Comparison of ENCODE assay signal across 1 cellular context in the genomic region with DNA sequence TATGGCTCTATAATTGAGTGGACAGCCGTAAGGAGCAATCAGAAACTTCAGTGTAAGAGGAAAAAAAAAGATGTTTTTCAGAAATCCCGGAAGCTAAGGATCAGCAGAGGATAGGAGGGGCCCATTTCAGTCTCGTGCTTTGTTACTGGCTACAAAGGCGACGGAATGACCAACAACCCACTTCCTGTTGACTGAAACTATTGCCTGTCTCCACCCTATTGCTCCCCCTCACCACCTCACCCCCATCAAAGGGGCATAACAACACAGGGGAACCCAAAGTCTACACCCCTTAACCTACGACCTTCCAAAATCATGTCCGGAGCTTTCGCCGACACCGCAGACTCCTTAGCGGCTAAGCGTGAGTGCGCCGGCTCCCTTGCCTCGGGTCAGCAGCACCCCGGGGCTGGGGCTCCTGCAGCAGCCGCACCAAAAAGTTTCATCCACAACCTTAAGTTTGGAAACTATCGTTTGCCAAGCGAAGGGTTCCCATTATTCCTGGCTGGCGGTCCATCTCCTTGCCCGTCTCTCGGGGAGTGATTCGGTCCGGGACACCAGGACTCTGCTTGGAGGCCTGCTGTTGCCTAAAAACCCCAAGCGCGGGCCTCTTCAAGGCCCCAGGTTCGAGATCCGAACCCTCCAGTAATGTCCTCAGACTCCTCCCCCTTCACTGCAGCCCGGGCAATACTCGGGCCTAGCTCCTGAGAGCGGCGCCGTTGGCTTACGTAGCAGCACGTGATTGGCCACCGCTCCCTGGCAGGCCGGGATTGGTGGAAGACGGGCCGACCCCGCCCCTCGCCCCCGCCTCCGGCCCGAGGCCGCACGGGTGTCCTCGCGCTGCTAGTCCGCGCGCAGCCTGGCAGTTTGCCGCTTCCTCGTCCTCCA.
TF ChIP-seq lines count a peak whose summit lies in the region.

A gene (plus strand): TSS at position 840 of the 882 bp plus-strand sequence. CDS start 53 bp downstream, outside the sequence.

TF ChIP-seq in HEK293, 187 proteins besides CTCF, POLR2A, EP300 and RAD21 (continued from another document):
- TF ChIP-seq, protein P1, sequence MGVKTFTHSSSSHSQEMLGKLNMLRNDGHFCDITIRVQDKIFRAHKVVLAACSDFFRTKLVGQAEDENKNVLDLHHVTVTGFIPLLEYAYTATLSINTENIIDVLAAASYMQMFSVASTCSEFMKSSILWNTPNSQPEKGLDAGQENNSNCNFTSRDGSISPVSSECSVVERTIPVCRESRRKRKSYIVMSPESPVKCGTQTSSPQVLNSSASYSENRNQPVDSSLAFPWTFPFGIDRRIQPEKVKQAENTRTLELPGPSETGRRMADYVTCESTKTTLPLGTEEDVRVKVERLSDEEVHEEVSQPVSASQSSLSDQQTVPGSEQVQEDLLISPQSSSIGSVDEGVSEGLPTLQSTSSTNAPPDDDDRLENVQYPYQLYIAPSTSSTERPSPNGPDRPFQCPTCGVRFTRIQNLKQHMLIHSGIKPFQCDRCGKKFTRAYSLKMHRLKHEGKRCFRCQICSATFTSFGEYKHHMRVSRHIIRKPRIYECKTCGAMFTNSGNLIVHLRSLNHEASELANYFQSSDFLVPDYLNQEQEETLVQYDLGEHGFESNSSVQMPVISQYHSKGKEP (tag by site-specific recombination; IDR thresholded peaks at IDR 0.05) = no peak
- TF ChIP-seq ZNF626 (tag by site-specific recombination; IDR thresholded peaks at IDR 0.05) = no peak
- TF ChIP-seq, protein P2, sequence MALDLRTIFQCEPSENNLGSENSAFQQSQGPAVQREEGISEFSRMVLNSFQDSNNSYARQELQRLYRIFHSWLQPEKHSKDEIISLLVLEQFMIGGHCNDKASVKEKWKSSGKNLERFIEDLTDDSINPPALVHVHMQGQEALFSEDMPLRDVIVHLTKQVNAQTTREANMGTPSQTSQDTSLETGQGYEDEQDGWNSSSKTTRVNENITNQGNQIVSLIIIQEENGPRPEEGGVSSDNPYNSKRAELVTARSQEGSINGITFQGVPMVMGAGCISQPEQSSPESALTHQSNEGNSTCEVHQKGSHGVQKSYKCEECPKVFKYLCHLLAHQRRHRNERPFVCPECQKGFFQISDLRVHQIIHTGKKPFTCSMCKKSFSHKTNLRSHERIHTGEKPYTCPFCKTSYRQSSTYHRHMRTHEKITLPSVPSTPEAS (tag by site-specific recombination; IDR thresholded peaks at IDR 0.05) = no peak
- TF ChIP-seq ZNF76 (tag by site-specific recombination; IDR thresholded peaks at IDR 0.05; ENCODE audit: borderline replicate concordance, low read depth) = no peak
- TF ChIP-seq, protein P3, sequence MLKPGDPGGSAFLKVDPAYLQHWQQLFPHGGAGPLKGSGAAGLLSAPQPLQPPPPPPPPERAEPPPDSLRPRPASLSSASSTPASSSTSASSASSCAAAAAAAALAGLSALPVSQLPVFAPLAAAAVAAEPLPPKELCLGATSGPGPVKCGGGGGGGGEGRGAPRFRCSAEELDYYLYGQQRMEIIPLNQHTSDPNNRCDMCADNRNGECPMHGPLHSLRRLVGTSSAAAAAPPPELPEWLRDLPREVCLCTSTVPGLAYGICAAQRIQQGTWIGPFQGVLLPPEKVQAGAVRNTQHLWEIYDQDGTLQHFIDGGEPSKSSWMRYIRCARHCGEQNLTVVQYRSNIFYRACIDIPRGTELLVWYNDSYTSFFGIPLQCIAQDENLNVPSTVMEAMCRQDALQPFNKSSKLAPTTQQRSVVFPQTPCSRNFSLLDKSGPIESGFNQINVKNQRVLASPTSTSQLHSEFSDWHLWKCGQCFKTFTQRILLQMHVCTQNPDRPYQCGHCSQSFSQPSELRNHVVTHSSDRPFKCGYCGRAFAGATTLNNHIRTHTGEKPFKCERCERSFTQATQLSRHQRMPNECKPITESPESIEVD (tag by site-specific recombination; IDR thresholded peaks at IDR 0.05) = peak; percentile 76
- TF ChIP-seq ZNF670 (tag by site-specific recombination; IDR thresholded peaks at IDR 0.05; ENCODE audit: low read depth) = no peak
- TF ChIP-seq ZNF529 (tag by site-specific recombination; IDR thresholded peaks at IDR 0.05; ENCODE audit: insufficient replicate concordance) = no peak
- TF ChIP-seq ZNF350 (tag by site-specific recombination; IDR thresholded peaks at IDR 0.05) = no peak
- TF ChIP-seq, protein P4, sequence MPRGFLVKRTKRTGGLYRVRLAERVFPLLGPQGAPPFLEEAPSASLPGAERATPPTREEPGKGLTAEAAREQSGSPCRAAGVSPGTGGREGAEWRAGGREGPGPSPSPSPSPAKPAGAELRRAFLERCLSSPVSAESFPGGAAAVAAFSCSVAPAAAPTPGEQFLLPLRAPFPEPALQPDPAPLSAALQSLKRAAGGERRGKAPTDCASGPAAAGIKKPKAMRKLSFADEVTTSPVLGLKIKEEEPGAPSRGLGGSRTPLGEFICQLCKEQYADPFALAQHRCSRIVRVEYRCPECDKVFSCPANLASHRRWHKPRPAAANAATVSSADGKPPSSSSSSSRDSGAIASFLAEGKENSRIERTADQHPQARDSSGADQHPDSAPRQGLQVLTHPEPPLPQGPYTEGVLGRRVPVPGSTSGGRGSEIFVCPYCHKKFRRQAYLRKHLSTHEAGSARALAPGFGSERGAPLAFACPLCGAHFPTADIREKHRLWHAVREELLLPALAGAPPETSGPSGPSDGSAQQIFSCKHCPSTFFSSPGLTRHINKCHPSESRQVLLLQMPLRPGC (tag by site-specific recombination; IDR thresholded peaks at IDR 0.05) = 0 out of 2 replicates have a peak, but pooled peaks have one; percentile 42
- 0 out of 2 replicates have a peak, but pooled peaks have one; percentile 15 for TF ChIP-seq ZNF843 (tag by site-specific recombination; IDR thresholded peaks at IDR 0.05)
- TF ChIP-seq TCF7L2 (IDR thresholded peaks at IDR 0.05; ENCODE audit: borderline replicate concordance, low read depth, low read length) = no peak
- TF ChIP-seq ZNF391 (tag by site-specific recombination; IDR thresholded peaks at IDR 0.05; ENCODE audit: borderline replicate concordance, low read depth) = peak; percentile 26; the same call in 1 of the 2 replicates
- peak; percentile 52 for TF ChIP-seq ZXDB (tag by site-specific recombination; IDR thresholded peaks at IDR 0.05)
- no peak for TF ChIP-seq ZNF202 (tag by site-specific recombination; IDR thresholded peaks at IDR 0.05; ENCODE audit: borderline replicate concordance)
